Comparison of ENCODE assay signal across 20 cellular contexts in the genomic region with DNA sequence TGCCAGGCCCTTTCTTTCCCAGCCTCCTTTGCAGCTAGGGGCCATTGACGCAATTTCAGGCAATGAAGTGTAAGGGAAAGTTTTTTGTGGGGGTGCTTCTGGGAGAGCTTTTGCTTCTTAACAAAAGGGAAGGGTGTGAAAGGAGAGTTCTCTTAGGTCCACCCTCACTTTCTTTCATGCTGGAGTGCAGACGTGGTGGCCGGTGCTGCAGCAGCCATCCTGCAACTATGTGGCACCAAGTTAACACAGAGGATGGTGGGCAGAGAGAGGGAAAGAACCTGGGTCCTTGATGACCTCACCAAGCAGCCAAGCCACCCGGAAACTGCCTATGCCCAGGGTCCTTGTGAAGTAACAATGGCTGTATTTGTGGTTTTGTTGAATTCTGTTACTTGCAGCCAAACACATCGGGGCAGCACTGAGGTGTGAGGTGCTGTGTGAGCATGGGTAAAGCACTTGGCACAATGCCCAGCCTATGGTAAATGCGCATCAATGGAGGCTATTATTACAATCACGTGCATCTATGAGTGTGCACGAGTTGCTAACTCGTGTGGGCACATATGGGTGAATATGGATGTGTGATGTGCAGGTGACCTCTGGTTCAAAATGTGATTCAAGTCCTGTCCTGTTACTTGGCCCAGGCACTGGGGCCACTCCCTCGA.
DNase-seq lines count a peak whose midpoint lies in the region; TF ChIP-seq lines count a peak whose summit lies in the region.
"Had no signal": no experiment of that assay in that cellular context is flagged by ENCODE, and none has a peak within 500 bp of the region (broad histone marks: within the 10 kb centered on the region; RNA-seq: fewer than 3 reads in every experiment).

No MANE protein-coding gene starts in this region.

- no peak overlapping the region for H3K4ac ChIP-seq in H9 (ENCODE audit: low read depth, low read length)

- DNase-seq in H9 (peak; percentile 20), NCI-H128 (lab: John Stamatoyannopoulos, UW; ENCODE audit: unreplicated experiment) (no peak), GM03348 (ENCODE audit: low spot score) (no peak), COLO829 (ENCODE audit: low spot score) (no peak)
- DNase-seq: activated gamma-delta T cell, NCI-H1092, NCI-H2029, right lobe of liver, T1000 had no signal

- H3K27me3 ChIP-seq in H9 (ENCODE audit: insufficient read depth, low read length) = no peaks in the 10 kb centered on the region
- H3K27me3 ChIP-seq in Loucy (ENCODE audit: insufficient read depth, low read length, poor library complexity, severe bottlenecking) = no peaks in the 10 kb centered on the region
- no peaks in the 10 kb centered on the region for H3K27me3 ChIP-seq in parathyroid adenoma (ENCODE audit: control insufficient read depth, insufficient read depth, low read length)
- H3K27me3 ChIP-seq: body of pancreas, pancreas, right lobe of liver had no signal

- no peak overlapping the region for H3K56ac ChIP-seq in H9 (ENCODE audit: insufficient read length, low read depth, low read length)

- no peak overlapping the region for H4K91ac ChIP-seq in H9 (ENCODE audit: insufficient read length, low read depth, low read length)

- no peak overlapping the region for H3K14ac ChIP-seq in H9 (ENCODE audit: insufficient read depth, low read length)

- peaks cover 16 to 28% of the 10 kb centered on the region in 2 experiments for H3K4me1 Mint-ChIP-seq in H9
- peaks cover 67% of the 10 kb centered on the region for H3K4me1 Mint-ChIP-seq in brain
- H3K4me1 Mint-ChIP-seq: activated naive CD8-positive, alpha-beta T cell treated with anti-CD3 and anti-CD28 coated beads, Interleukin-2, amount 50 U/mL, for 24 hours; memory B cell; naive thymus-derived CD4-positive, alpha-beta T cell had no signal

- H3K36me3 Mint-ChIP-seq in H9 (ENCODE audit: insufficient read depth in 1 of 3, low read depth in 3 of 3) = no peaks in the 10 kb centered on the region
- H3K36me3 Mint-ChIP-seq in brain = no peaks in the 10 kb centered on the region
- H3K36me3 Mint-ChIP-seq: memory B cell; naive thymus-derived CD4-positive, alpha-beta T cell had no signal

- H3K9me2 ChIP-seq in Loucy (replicated peaks; ENCODE audit: low read depth, low read length) = no peaks in the 10 kb centered on the region

- H2BK5ac ChIP-seq in H9 (ENCODE audit: insufficient read length, low read length) = no peak overlapping the region

- H3F3A ChIP-seq in Loucy (ENCODE audit: low read depth) = no peaks in the 10 kb centered on the region

- H4K5ac ChIP-seq in H9 (ENCODE audit: insufficient read length, low read depth, low read length) = no peak overlapping the region

- no peaks in the 10 kb centered on the region for H3K79me2 ChIP-seq in H9 (ENCODE audit: insufficient read depth, low read length)
- H3K79me2 ChIP-seq in Loucy (ENCODE audit: insufficient read depth, low read length) = no peaks in the 10 kb centered on the region
- H3K79me2 ChIP-seq in parathyroid adenoma = no peaks in the 10 kb centered on the region

- TF ChIP-seq CTCF in H9 (conservative IDR thresholded peaks at IDR 0.05) (no peak), Loucy (conservative IDR thresholded peaks at IDR 0.05; ENCODE audit: low read length) (no peak; the same call in 1 of the 2 replicates), brain (conservative IDR thresholded peaks at IDR 0.05) (no peak), parathyroid adenoma (IDR thresholded peaks at IDR 0.05) (no peak)

- no peak overlapping the region for H2BK20ac ChIP-seq in H9 (ENCODE audit: low read depth, low read length, poor library complexity, severe bottlenecking)

- no peaks in the 10 kb centered on the region for H3K23me2 ChIP-seq in H9 (ENCODE audit: insufficient read length, low read depth, low read length, poor library complexity, severe bottlenecking)

- no peaks in the 10 kb centered on the region for H3K4me1 ChIP-seq in H9 (ENCODE audit: insufficient read depth, low read length)
- H3K4me1 ChIP-seq in Loucy (ENCODE audit: insufficient read depth, low read length, poor library complexity, severe bottlenecking) = no peaks in the 10 kb centered on the region
- peaks cover 57% of the 10 kb centered on the region for H3K4me1 ChIP-seq in parathyroid adenoma
- H3K4me1 ChIP-seq: HAP-1, pancreas, right lobe of liver had no signal

- no peak overlapping the region for H3K4me2 ChIP-seq in H9 (ENCODE audit: insufficient read depth, insufficient read length, low read length)
- no peak overlapping the region for H3K4me2 ChIP-seq in Loucy (ENCODE audit: low read depth, low read length, poor library complexity, severe bottlenecking)
- no peak overlapping the region for H3K4me2 ChIP-seq in parathyroid adenoma (ENCODE audit: low read length)

- no peak overlapping the region for H3K9ac ChIP-seq in H9 (ENCODE audit: extremely low read depth, insufficient read length, low read length)
- no peak overlapping the region for H3K9ac ChIP-seq in Loucy (ENCODE audit: low read depth, low read length, poor library complexity, severe bottlenecking)
- H3K9ac ChIP-seq in parathyroid adenoma = no peak overlapping the region

- no peak overlapping the region for H4K8ac ChIP-seq in H9 (replicated peaks; ENCODE audit: insufficient read length, low read depth, low read length)

- H3K4me3 ChIP-seq in Loucy (ENCODE audit: low read length, poor library complexity, severe bottlenecking) (no peak overlapping the region), parathyroid adenoma (ENCODE audit: low read depth, low read length) (no peak overlapping the region)
- H3K4me3 ChIP-seq: body of pancreas, coronary artery, HAP-1, pancreas, right lobe of liver had no signal

- no peak overlapping the region for H3T11ph ChIP-seq in H9 (ENCODE audit: low read length)

- no peak overlapping the region for H2BK15ac ChIP-seq in H9 (ENCODE audit: low read depth, low read length)

- H3K18ac ChIP-seq in H9 (ENCODE audit: insufficient read length, low read depth, low read length) = no peak overlapping the region

- H3K9me3 Mint-ChIP-seq in H9 (no peaks in the 10 kb centered on the region), brain (peaks cover 0 to 19% (median 3%) of the 10 kb centered on the region in 5 experiments)
- H3K9me3 Mint-ChIP-seq: activated naive CD8-positive, alpha-beta T cell treated with anti-CD3 and anti-CD28 coated beads, Interleukin-2, amount 50 U/mL, for 24 hours; memory B cell; naive thymus-derived CD4-positive, alpha-beta T cell had no signal

- no peaks in the 10 kb centered on the region for H3K9me3 ChIP-seq in H9 (ENCODE audit: control insufficient read depth, low read depth, low read length)
- H3K9me3 ChIP-seq in Loucy (ENCODE audit: insufficient read depth, low read depth, low read length) = no peaks in the 10 kb centered on the region
- no peaks in the 10 kb centered on the region for H3K9me3 ChIP-seq in parathyroid adenoma (ENCODE audit: control insufficient read depth, low read length)
- H3K9me3 ChIP-seq: body of pancreas, HAP-1, pancreas, right lobe of liver had no signal

- H3K23ac ChIP-seq in H9 (ENCODE audit: insufficient read length, low read depth, low read length) = no peak overlapping the region

- H3K27ac ChIP-seq in H9 (ENCODE audit: insufficient read length, low read depth, low read length) = no peak overlapping the region
- peak overlapping the region; percentile 94 for H3K27ac ChIP-seq in parathyroid adenoma
- H3K27ac ChIP-seq: body of pancreas, pancreas, right lobe of liver had no signal

- H2BK120ac ChIP-seq in H9 (ENCODE audit: low read depth, low read length, poor library complexity, severe bottlenecking) = no peak overlapping the region

- no peak overlapping the region for H2BK12ac ChIP-seq in H9 (ENCODE audit: insufficient read length, low read depth, low read length)

- H3K27me3 Mint-ChIP-seq in H9 (ENCODE audit: low read depth) (no peaks in the 10 kb centered on the region; the same call in 1 of the 2 replicates), brain (peaks cover 9% of the 10 kb centered on the region)
- H3K27me3 Mint-ChIP-seq: activated naive CD8-positive, alpha-beta T cell treated with anti-CD3 and anti-CD28 coated beads, Interleukin-2, amount 50 U/mL, for 24 hours had no signal

- no CpG with 5 or more reads among the region's 10 CpGs for WGBS in H9 (ENCODE audit: extremely low coverage, insufficient read length, low lambda C conversion rate)

- H3K27ac Mint-ChIP-seq in H9 = peak overlapping the region in 1 of 3 experiments; percentile 74; a peak in 1 of 7 replicates
- peak overlapping the region; percentile 40 to 87 (median 55) for H3K27ac Mint-ChIP-seq in brain
- H3K27ac Mint-ChIP-seq: activated CD8-positive, alpha-beta T cell treated with anti-CD3 and anti-CD28 coated beads, Interleukin-2, amount 10 ng/mL, durations not matched to agents 7 days and 5 days; activated naive CD8-positive, alpha-beta T cell treated with anti-CD3 and anti-CD28 coated beads, Interleukin-2, amount 50 U/mL, for 24 hours; memory B cell had no signal

- H3K4me3 Mint-ChIP-seq in H9 (no peak overlapping the region; a peak in 1 of 5 replicates), brain (no peak overlapping the region)
- H3K4me3 Mint-ChIP-seq: activated CD8-positive, alpha-beta T cell treated with anti-CD3 and anti-CD28 coated beads, Interleukin-2, amount 10 ng/mL, durations not matched to agents 7 days and 5 days; activated naive CD8-positive, alpha-beta T cell treated with anti-CD3 and anti-CD28 coated beads, Interleukin-2, amount 50 U/mL, for 24 hours; memory B cell; naive thymus-derived CD4-positive, alpha-beta T cell had no signal

- H4K20me1 ChIP-seq in H9 (ENCODE audit: control insufficient read depth, insufficient read depth, insufficient read length) (no peaks in the 10 kb centered on the region), Loucy (ENCODE audit: insufficient read depth, low read length, poor library complexity, severe bottlenecking) (no peaks in the 10 kb centered on the region)

- H2AFZ ChIP-seq in H9 (ENCODE audit: low read length) = no peak overlapping the region
- peak overlapping the region; percentile 80 for H2AFZ ChIP-seq in Loucy (ENCODE audit: low read length)
- H2AFZ ChIP-seq in parathyroid adenoma = no peak overlapping the region

- no peaks in the 10 kb centered on the region for H3K36me3 ChIP-seq in Loucy (ENCODE audit: insufficient read depth, low read length)
- H3K36me3 ChIP-seq in parathyroid adenoma (ENCODE audit: control insufficient read depth, insufficient read depth, low read length) = no peaks in the 10 kb centered on the region
- H3K36me3 ChIP-seq: HAP-1, pancreas, right lobe of liver had no signal

- no peaks in the 10 kb centered on the region for H3K79me1 ChIP-seq in H9 (ENCODE audit: insufficient read depth, low read depth, low read length, poor library complexity, severe bottlenecking)

- H2AK5ac ChIP-seq in H9 (ENCODE audit: insufficient read length, low read length) = no peak overlapping the region
